ENCODE assay signal across 34 cellular contexts in genomic region chr13:90605690-90606089, GRCh38.
"Had no signal": no experiment of that assay in that cellular context is flagged by ENCODE, and none has a peak within 500 bp of the region (broad histone marks: within the 10 kb centered on the region; RNA-seq: fewer than 3 reads in every experiment).

No MANE protein-coding gene starts in this region.

- H3K27me3 ChIP-seq: MG63 had no signal

- DNase-seq: Karpas-422, Kasumi-1, MG63, MM.1S, MV-4-11, NCI-H1048, NCI-H1092, NCI-H1092 treated with DMSO at 0.1 percent for 48 hours, NCI-H1105, NCI-H1105 treated with DMSO at 0.1 percent for 48 hours, NCI-H1417 treated with DMSO at 0.1 percent for 48 hours, NCI-H1436, NCI-H1436 treated with DMSO at 0.1 percent for 48 hours, NCI-H146, NCI-H1694, NCI-H1694 treated with DMSO at 0.1 percent for 48 hours, NCI-H187, NCI-H187 treated with DMSO at 0.1 percent for 48 hours, NCI-H1930, NCI-H2029, NCI-H2029 treated with DMSO at 0.1 percent for 48 hours, NCI-H2081, NCI-H2081 treated with DMSO at 0.1 percent for 48 hours, NCI-H2107, NCI-H2171, NCI-H2171 treated with DMSO at 0.1 percent for 48 hours, NCI-H2227 treated with DMSO at 0.1 percent for 48 hours, NCI-H226, NCI-H345, NCI-H446, NCI-H446 treated with DMSO at 0.1 percent for 48 hours, NCI-H510A, NCI-H510A treated with DMSO at 0.1 percent for 48 hours had no signal

- H3K4me3 ChIP-seq: MG63 had no signal

- H3K9me3 ChIP-seq: MG63 had no signal

- H3K4me2 ChIP-seq: KMS-11 had no signal

- H3K27ac ChIP-seq: KMS-11 had no signal

- H3K36me3 ChIP-seq: MG63 had no signal

- H3K9ac ChIP-seq: KMS-11 had no signal
